Comparison of ENCODE assay signal across 19 cellular contexts in genomic region chr1:230591676-230592075, GRCh38. TPM values are rescaled to one million over a fixed set of nuclear protein-coding genes. Genes with fewer than 3 reads are reported as not detected.
A peak's percentile ranks its signal among the peaks of the same experiment; 100 is the strongest.
DNase-seq lines count a peak whose midpoint lies in the region; ATAC-seq, FAIRE-seq and TF ChIP-seq lines count a peak whose summit lies in the region.
"Had no signal": no experiment of that assay in that cellular context is flagged by ENCODE, and none has a peak within 500 bp of the region (broad histone marks: within the 10 kb centered on the region; RNA-seq: fewer than 3 reads in every experiment).

No MANE protein-coding gene starts in this region.

- no peak for TF ChIP-seq POLR2A in HepG2 (IDR thresholded peaks at IDR 0.05; ENCODE audit: insufficient read depth in 1 of 2, low read depth in 2 of 2, low read length in 2 of 2)
- TF ChIP-seq POLR2A in right lobe of liver (IDR thresholded peaks at IDR 0.05) = no peak
- TF ChIP-seq POLR2A in K562 (conservative IDR thresholded peaks at IDR 0.05) = no peak

- intact Hi-C loops in HepG2 (cut with micrococcal nuclease; ENCODE audit: unreplicated experiment) = no loop called here
- intact Hi-C loops in right lobe of liver (cut with DNase I) = no loop called here
- intact Hi-C loops in K562 (cut with micrococcal nuclease) = no loop called here
- intact Hi-C loops in mucosa of descending colon (cut with DNase I, micrococcal nuclease) = no loop called here

- DNase-seq in HepG2 (ENCODE audit: low spot score) (no peak), right lobe of liver (no peak), K562 (ENCODE audit: extremely low read depth in 1 of 4, low spot score in 3 of 4) (no peak), mucosa of descending colon (no peak), chondrocyte (ENCODE audit: low spot score) (no peak), NAMALWA (ENCODE audit: low spot score) (no peak), D341Med (ENCODE audit: low spot score) (no peak), right atrium auricular region (ENCODE audit: low spot score) (no peak)
- DNase-seq: AML-193; Caco-2; CD4-positive, alpha-beta T cell; DMS153; DMS79; H9 had no signal

- H3K9me3 ChIP-seq in HepG2 (ENCODE audit: low read length) (no peaks in the 10 kb centered on the region), right lobe of liver (no peaks in the 10 kb centered on the region), K562 (replicated peaks; ENCODE audit: control insufficient read depth, insufficient read depth, low read depth, low read length) (no peaks in the 10 kb centered on the region), mucosa of descending colon (no peaks in the 10 kb centered on the region), right atrium auricular region (no peaks in the 10 kb centered on the region)
- H3K9me3 ChIP-seq: A549, Caco-2 had no signal

- TF ChIP-seq EP300 in HepG2 (IDR thresholded peaks at IDR 0.05; ENCODE audit: low read depth in 2 of 2, low read length in 2 of 2) (no peak), HepG2 (CRISPR knock-in tag; IDR thresholded peaks at IDR 0.05; ENCODE audit: borderline replicate concordance) (no peak), K562 (IDR thresholded peaks at IDR 0.05; ENCODE audit: low read length) (no peak)

- H3K9me1 ChIP-seq in K562 (ENCODE audit: control insufficient read depth, insufficient read depth, low read length) = no peaks in the 10 kb centered on the region

- no peaks in the 10 kb centered on the region for H3K4me1 Mint-ChIP-seq in chondrocyte (ENCODE audit: low read depth)

- H3K27me3 ChIP-seq in HepG2 (ENCODE audit: control insufficient read depth in 1 of 2, insufficient read depth in 2 of 2, low read length in 2 of 2) (peaks cover 0 to 7% of the 10 kb centered on the region in 2 experiments; a peak in 1 of 5 replicates), right lobe of liver (no peaks in the 10 kb centered on the region), K562 (ENCODE audit: control insufficient read depth in 2 of 2, insufficient read depth in 2 of 2, low read length in 2 of 2) (peaks cover 5 to 7% of the 10 kb centered on the region in 2 experiments; a peak in 3 of 5 replicates), right atrium auricular region (no peaks in the 10 kb centered on the region)

- in situ Hi-C loops in HepG2 (cut with HindIII; ENCODE audit: extremely low pct_ligation_motif_present, low pct_unique_long_range_greater_than_20kb) = no loop called here
- in situ Hi-C loops in K562 (cut with MboI) = no loop called here

- H3K27ac Mint-ChIP-seq in chondrocyte (ENCODE audit: unreplicated experiment) = no peak overlapping the region
- H3K27ac Mint-ChIP-seq: CD4-positive, alpha-beta T cell; H9 had no signal

- POLR2A ChIA-PET in HepG2 (lab: Yijun Ruan, JAX) = no interaction called here
- POLR2A ChIA-PET in K562 (lab: Yijun Ruan, JAX) = interaction anchor here (1.1 kb wide), 1 partner anchor 16 kb away, joined by 3 read pairs; no protein-coding TSS in a partner anchor

- BruUV-seq in HepG2 (replicated peaks; lab: Mats Ljungman, UMichigan) = no TSS peak
- BruUV-seq in K562 (replicated peaks; lab: Mats Ljungman, UMichigan) = no TSS peak

- no peak overlapping the region for H3K9ac ChIP-seq in HepG2 (ENCODE audit: insufficient read depth, low read depth, low read length)
- H3K9ac ChIP-seq in K562 (ENCODE audit: insufficient read depth in 1 of 2, low read depth in 2 of 2, low read length in 2 of 2) = no peak overlapping the region

- no peak overlapping the region for H2AFZ ChIP-seq in HepG2 (ENCODE audit: low read length)
- no peak overlapping the region for H2AFZ ChIP-seq in K562 (ENCODE audit: low read depth, low read length)

- no peak for FAIRE-seq in HepG2 (lab: Jason Lieb, UNC)
- FAIRE-seq in K562 (lab: Jason Lieb, UNC) = no peak
- FAIRE-seq: A549, GM12878, H1 had no signal

- no peaks in the 10 kb centered on the region for H4K20me1 ChIP-seq in HepG2 (ENCODE audit: insufficient read depth, low read length)
- H4K20me1 ChIP-seq in K562 (replicated peaks; ENCODE audit: control insufficient read depth, insufficient read depth, low read length) = no peaks in the 10 kb centered on the region

- peaks cover 39% of the 10 kb centered on the region for H3K27me3 Mint-ChIP-seq in chondrocyte (ENCODE audit: low read depth)

- no peak overlapping the region for H3K4me3 ChIP-seq in HepG2 (replicated peaks in 1 of 3; ENCODE audit: insufficient read depth in 1 of 3, low read depth in 2 of 3, low read length in 3 of 3)
- H3K4me3 ChIP-seq in right lobe of liver = no peak overlapping the region
- H3K4me3 ChIP-seq in K562 = no peak overlapping the region
- no peak overlapping the region for H3K4me3 ChIP-seq in mucosa of descending colon
- no peak overlapping the region for H3K4me3 ChIP-seq in right atrium auricular region
- H3K4me3 ChIP-seq: A549, GM12878 had no signal

- H3K36me3 ChIP-seq in HepG2 (replicated peaks in 1 of 2; ENCODE audit: control insufficient read depth in 1 of 2, insufficient read depth in 2 of 2, low read length in 2 of 2) (no peaks in the 10 kb centered on the region), right lobe of liver (no peaks in the 10 kb centered on the region), K562 (ENCODE audit: control insufficient read depth, insufficient read depth, low read length) (no peaks in the 10 kb centered on the region), mucosa of descending colon (ENCODE audit: low read depth) (no peaks in the 10 kb centered on the region), right atrium auricular region (no peaks in the 10 kb centered on the region)

- H3K79me2 ChIP-seq in HepG2 (ENCODE audit: insufficient read depth, low read length) = no peaks in the 10 kb centered on the region
- no peaks in the 10 kb centered on the region for H3K79me2 ChIP-seq in K562 (ENCODE audit: control insufficient read depth, insufficient read depth, low read length)

- ATAC-seq in HepG2 (no peak), right lobe of liver (no peak), K562 (no peak), mucosa of descending colon (peak; percentile 20)
- ATAC-seq: A549, GM12878 had no signal

- H3K4me1 ChIP-seq in HepG2 (ENCODE audit: insufficient read depth, low read length) = no peaks in the 10 kb centered on the region
- H3K4me1 ChIP-seq in right lobe of liver = no peaks in the 10 kb centered on the region
- H3K4me1 ChIP-seq in K562 (replicated peaks in 1 of 2; ENCODE audit: control insufficient read depth in 2 of 2, insufficient read depth in 2 of 2, low read length in 2 of 2) = no peaks in the 10 kb centered on the region
- no peaks in the 10 kb centered on the region for H3K4me1 ChIP-seq in mucosa of descending colon (ENCODE audit: low read depth)
- no peaks in the 10 kb centered on the region for H3K4me1 ChIP-seq in right atrium auricular region
- H3K4me1 ChIP-seq: A549, Caco-2 had no signal

- H3K4me2 ChIP-seq in HepG2 (ENCODE audit: low read depth, low read length) (no peak overlapping the region), K562 (ENCODE audit: insufficient read depth, low read length) (no peak overlapping the region)
- H3K4me2 ChIP-seq: A549 had no signal

- no peaks in the 10 kb centered on the region for H3K36me3 Mint-ChIP-seq in chondrocyte (ENCODE audit: low read depth)

- WGBS in HepG2 (ENCODE audit: low lambda C conversion rate) = 52% methylated on average over 4 of the region's 4 CpGs
- WGBS in right lobe of liver (ENCODE audit: insufficient coverage, low coverage, low lambda C conversion rate, missing lambda C conversion rate) = 64% methylated on average over 4 of the region's 4 CpGs
- 2% methylated on average over 4 of the region's 4 CpGs for WGBS in K562 (ENCODE audit: insufficient coverage, low coverage, missing lambda C conversion rate)

- H3K4me3 Mint-ChIP-seq in chondrocyte (ENCODE audit: unreplicated experiment) = no peak overlapping the region
- H3K4me3 Mint-ChIP-seq: CD4-positive, alpha-beta T cell; H9 had no signal

- TF ChIP-seq RAD21 in HepG2 (CRISPR knock-in tag; IDR thresholded peaks at IDR 0.05) (no peak), K562 (CRISPR knock-in tag; conservative IDR thresholded peaks at IDR 0.05 in 1 of 2, IDR thresholded peaks at IDR 0.05 in 1 of 2) (no peak)

- CTCF ChIA-PET in HepG2 (lab: Yijun Ruan, JAX; ENCODE audit: low intra/inter-chr PET ratio, low total read pairs) = no interaction called here
- CTCF ChIA-PET in K562 (lab: Yijun Ruan, JAX; ENCODE audit: low intra/inter-chr PET ratio) = no interaction called here

- H3K27ac ChIP-seq in HepG2 (ENCODE audit: extremely low read length, insufficient read depth, low read length) = no peak overlapping the region
- no peak overlapping the region for H3K27ac ChIP-seq in right lobe of liver
- H3K27ac ChIP-seq in K562 (ENCODE audit: extremely low read depth, low read depth, low read length) = no peak overlapping the region
- no peak overlapping the region for H3K27ac ChIP-seq in right atrium auricular region
- H3K27ac ChIP-seq: 22Rv1, A549, C4-2B had no signal

- TF ChIP-seq CTCF in HepG2 (CRISPR knock-in tag; IDR thresholded peaks at IDR 0.05) (no peak), right lobe of liver (IDR thresholded peaks at IDR 0.05) (no peak), K562 (IDR thresholded peaks at IDR 0.05 in 2 of 3, conservative IDR thresholded peaks at IDR 0.05 in 1 of 3; ENCODE audit: insufficient read depth in 2 of 3, low read depth in 1 of 3, low read length in 3 of 3) (no peak), mucosa of descending colon (IDR thresholded peaks at IDR 0.05) (no peak), chondrocyte (IDR thresholded peaks at IDR 0.05) (no peak), right atrium auricular region (IDR thresholded peaks at IDR 0.05) (no peak)

- peaks cover 5% of the 10 kb centered on the region for H3K9me3 Mint-ChIP-seq in chondrocyte (ENCODE audit: low read depth)
- H3K9me3 Mint-ChIP-seq: CD4-positive, alpha-beta T cell had no signal

RNA-seq across cellular contexts. Expression of gene COG2, which starts 50.6 kb away (rescaled TPM):
- total RNA-seq in HepG2 (2016; rRNA removed; fragmentation: Illumina TruSeq; extraction: Trizol) (36.3 and 51.3 TPM in 2 replicates), right lobe of liver (10 to 100 TPM in 4 of 6 experiments, 1 to 10 TPM in 2; 9.0 to 18.7 (median 13.0) TPM), K562 (2014; rRNA removed) (40.2 and 51.7 TPM in 2 replicates), K562 (2014; rRNA removed; fragmentation: Illumina TruSeq; extraction: Trizol) (33.3 and 36.7 TPM in 2 replicates), K562 (2015; rRNA removed; fragmentation: Illumina TruSeq; extraction: Trizol) (33.5 and 34.8 TPM in 2 replicates), K562 (2021) (36.2 and 43.9 TPM in 2 replicates), mucosa of descending colon (10 to 100 TPM; 38.0 to 46.2 (median 38.1) TPM), chondrocyte (24.1 to 28.6 TPM (median 26.8 TPM) in 3 replicates), right atrium auricular region (10 to 100 TPM; 27.6 to 34.7 TPM)
- total RNA-seq in HepG2 (2016; cell fraction: cytosol; rRNA removed; fragmentation: Illumina TruSeq; extraction: Trizol; ENCODE audit: low read depth) = 9.3 and 9.7 TPM in 2 replicates
- total RNA-seq in HepG2 (2016; cell fraction: insoluble cytoplasmic fraction; rRNA removed; fragmentation: Illumina TruSeq; extraction: Trizol) = 36.8 and 53.0 TPM in 2 replicates
- 14.3 and 14.7 TPM in 2 replicates for total RNA-seq in HepG2 (2016; cell fraction: membrane; rRNA removed; fragmentation: Illumina TruSeq; extraction: Trizol)
- 27.7 and 28.8 TPM in 2 replicates for total RNA-seq in HepG2 (2016; cell fraction: nucleus; rRNA removed; fragmentation: Illumina TruSeq; extraction: Trizol)
- polyA plus RNA-seq in HepG2 (2011; rRNA removed) (16.0 and 16.8 TPM in 2 replicates), K562 (2011; rRNA removed) (21.8 and 24.0 TPM in 2 replicates), K562 (2014; fragmentation: Illumina TruSeq; extraction: Trizol) (31.3 and 33.5 TPM in 2 replicates), K562 (2014; fragmentation: Nextera tagmentation; extraction: Ambion mirVana) (10 to 100 TPM; 22.0 to 31.3 TPM), K562 (2014; rRNA removed) (26.8 and 30.9 TPM in 2 replicates)
- polyA plus RNA-seq in HepG2 (2011; cell fraction: cytosol; rRNA removed) = 9.1 and 13.0 TPM in 2 replicates
- polyA plus RNA-seq in HepG2 (2011; cell fraction: nucleus; rRNA removed) = 19.2 and 23.7 TPM in 2 replicates
- polyA plus RNA-seq in HepG2 (2012) = 18.8 and 23.0 TPM in 2 replicates
- 2.2 and 2.3 TPM in 2 replicates for polyA plus RNA-seq in HepG2 (2016; cell fraction: cytosol; fragmentation: Illumina TruSeq; extraction: Trizol; ENCODE audit: low read depth)
- 38.6 and 41.2 TPM in 2 replicates for polyA plus RNA-seq in HepG2 (2016; cell fraction: insoluble cytoplasmic fraction; fragmentation: Illumina TruSeq; extraction: Trizol; ENCODE audit: low read depth)
- 5.1 and 5.8 TPM in 2 replicates for polyA plus RNA-seq in HepG2 (2016; cell fraction: membrane; fragmentation: Illumina TruSeq; extraction: Trizol; ENCODE audit: low read depth)
- 33.5 and 36.2 TPM in 2 replicates for polyA plus RNA-seq in HepG2 (2016; cell fraction: nucleus; fragmentation: Illumina TruSeq; extraction: Trizol; ENCODE audit: insufficient read depth, low read depth)
- 12.7 and 22.2 TPM in 2 replicates for polyA minus RNA-seq in HepG2 (2011; rRNA and poly(A)+ RNA removed; ENCODE audit: low replicate concordance)
- polyA minus RNA-seq in HepG2 (2011; cell fraction: cytosol; rRNA and poly(A)+ RNA removed) = 15.1 and 16.5 TPM in 2 replicates
- polyA minus RNA-seq in HepG2 (2011; cell fraction: nucleus; rRNA and poly(A)+ RNA removed) = 34.5 and 52.2 TPM in 2 replicates
- total RNA-seq in K562 (2011; cell fraction: chromatin; rRNA removed; ENCODE audit: low replicate concordance) = 23.5 and 49.3 TPM in 2 replicates
- total RNA-seq in K562 (2011; cell fraction: nucleolus; rRNA removed) = 14.7 and 17.4 TPM in 2 replicates
- 22.7 and 32.1 TPM in 2 replicates for total RNA-seq in K562 (2011; cell fraction: nucleoplasm; rRNA removed)
- polyA plus RNA-seq in K562 (2011; cell fraction: cytosol; rRNA removed) = 9.3 and 11.5 TPM in 2 replicates
- 35.5 and 37.9 TPM in 2 replicates for polyA plus RNA-seq in K562 (2011; cell fraction: nucleus; rRNA removed)
- polyA plus RNA-seq in K562 (2012) = 18.1 and 20.6 TPM in 2 replicates
- polyA minus RNA-seq in K562 (2011; rRNA and poly(A)+ RNA removed) = 33.3 and 34.4 TPM in 2 replicates
- polyA minus RNA-seq in K562 (2011; cell fraction: cytosol; rRNA and poly(A)+ RNA removed) = 14.9 and 15.0 TPM in 2 replicates
- 17.6 and 32.9 TPM in 2 replicates for polyA minus RNA-seq in K562 (2011; cell fraction: nucleus; rRNA and poly(A)+ RNA removed)

Comparison
In these comparisons a context has a peak if more than half of its experiments do, and no peak if none do; other contexts are left out.
1. Of the 241 proteins assayed by ChIP-seq in both HepG2 and K562: peak only in HepG2: none; only in K562: CEBPG; in both: CEBPB; in neither: 239.